In the genomic region with DNA sequence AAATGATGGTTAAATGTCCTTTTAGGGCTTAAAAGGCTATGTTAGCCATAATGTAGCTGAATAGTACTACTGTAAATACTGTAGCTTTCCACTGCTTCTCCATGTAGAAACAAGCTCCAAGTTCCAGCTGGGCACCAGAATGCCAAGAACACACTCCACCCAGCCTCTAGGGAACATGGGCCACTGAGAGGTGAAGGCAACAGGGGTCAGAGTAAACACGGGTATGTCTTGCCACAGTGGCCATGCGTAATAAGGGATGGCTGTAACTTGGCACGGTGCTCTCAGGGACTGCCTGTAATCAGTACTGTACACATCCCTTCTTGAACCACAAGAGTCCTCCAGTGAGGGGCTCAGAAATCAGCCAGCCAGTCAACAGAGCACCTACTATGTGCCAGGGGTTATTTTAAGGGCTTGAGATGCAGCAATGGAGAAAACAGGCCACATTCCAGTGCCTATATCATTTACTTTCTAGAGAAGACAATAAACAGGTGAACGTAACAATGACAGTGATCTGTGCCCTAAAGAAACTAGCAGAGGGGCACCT, we compare ENCODE assay signal across 1 cellular context.
TF ChIP-seq lines count a peak whose summit lies in the region.

No MANE protein-coding gene starts in this region.

TF ChIP-seq in HEK293, 187 proteins besides CTCF, POLR2A, EP300 and RAD21 (continued from another document):
- TF ChIP-seq GFI1B (tag by site-specific recombination; IDR thresholded peaks at IDR 0.05) = no peak
- TF ChIP-seq ZNF629 (tag by site-specific recombination; IDR thresholded peaks at IDR 0.05) = no peak
- TF ChIP-seq ZNF175 (tag by site-specific recombination; IDR thresholded peaks at IDR 0.05) = no peak
- TF ChIP-seq, protein P1, sequence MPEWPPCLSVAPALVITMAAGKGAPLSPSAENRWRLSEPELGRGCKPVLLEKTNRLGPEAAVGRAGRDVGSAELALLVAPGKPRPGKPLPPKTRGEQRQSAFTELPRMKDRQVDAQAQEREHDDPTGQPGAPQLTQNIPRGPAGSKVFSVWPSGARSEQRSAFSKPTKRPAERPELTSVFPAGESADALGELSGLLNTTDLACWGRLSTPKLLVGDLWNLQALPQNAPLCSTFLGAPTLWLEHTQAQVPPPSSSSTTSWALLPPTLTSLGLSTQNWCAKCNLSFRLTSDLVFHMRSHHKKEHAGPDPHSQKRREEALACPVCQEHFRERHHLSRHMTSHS (tag by site-specific recombination; IDR thresholded peaks at IDR 0.05) = no peak
- no peak for TF ChIP-seq ZNF610 (tag by site-specific recombination; IDR thresholded peaks at IDR 0.05; ENCODE audit: borderline replicate concordance)
- TF ChIP-seq, protein P2, sequence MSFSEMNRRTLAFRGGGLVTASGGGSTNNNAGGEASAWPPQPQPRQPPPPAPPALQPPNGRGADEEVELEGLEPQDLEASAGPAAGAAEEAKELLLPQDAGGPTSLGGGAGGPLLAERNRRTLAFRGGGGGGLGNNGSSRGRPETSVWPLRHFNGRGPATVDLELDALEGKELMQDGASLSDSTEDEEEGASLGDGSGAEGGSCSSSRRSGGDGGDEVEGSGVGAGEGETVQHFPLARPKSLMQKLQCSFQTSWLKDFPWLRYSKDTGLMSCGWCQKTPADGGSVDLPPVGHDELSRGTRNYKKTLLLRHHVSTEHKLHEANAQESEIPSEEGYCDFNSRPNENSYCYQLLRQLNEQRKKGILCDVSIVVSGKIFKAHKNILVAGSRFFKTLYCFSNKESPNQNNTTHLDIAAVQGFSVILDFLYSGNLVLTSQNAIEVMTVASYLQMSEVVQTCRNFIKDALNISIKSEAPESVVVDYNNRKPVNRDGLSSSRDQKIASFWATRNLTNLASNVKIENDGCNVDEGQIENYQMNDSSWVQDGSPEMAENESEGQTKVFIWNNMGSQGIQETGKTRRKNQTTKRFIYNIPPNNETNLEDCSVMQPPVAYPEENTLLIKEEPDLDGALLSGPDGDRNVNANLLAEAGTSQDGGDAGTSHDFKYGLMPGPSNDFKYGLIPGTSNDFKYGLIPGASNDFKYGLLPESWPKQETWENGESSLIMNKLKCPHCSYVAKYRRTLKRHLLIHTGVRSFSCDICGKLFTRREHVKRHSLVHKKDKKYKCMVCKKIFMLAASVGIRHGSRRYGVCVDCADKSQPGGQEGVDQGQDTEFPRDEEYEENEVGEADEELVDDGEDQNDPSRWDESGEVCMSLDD (tag by site-specific recombination; IDR thresholded peaks at IDR 0.05) = no peak
